Comparison of ENCODE assay signal across 14 cellular contexts in the genomic region with DNA sequence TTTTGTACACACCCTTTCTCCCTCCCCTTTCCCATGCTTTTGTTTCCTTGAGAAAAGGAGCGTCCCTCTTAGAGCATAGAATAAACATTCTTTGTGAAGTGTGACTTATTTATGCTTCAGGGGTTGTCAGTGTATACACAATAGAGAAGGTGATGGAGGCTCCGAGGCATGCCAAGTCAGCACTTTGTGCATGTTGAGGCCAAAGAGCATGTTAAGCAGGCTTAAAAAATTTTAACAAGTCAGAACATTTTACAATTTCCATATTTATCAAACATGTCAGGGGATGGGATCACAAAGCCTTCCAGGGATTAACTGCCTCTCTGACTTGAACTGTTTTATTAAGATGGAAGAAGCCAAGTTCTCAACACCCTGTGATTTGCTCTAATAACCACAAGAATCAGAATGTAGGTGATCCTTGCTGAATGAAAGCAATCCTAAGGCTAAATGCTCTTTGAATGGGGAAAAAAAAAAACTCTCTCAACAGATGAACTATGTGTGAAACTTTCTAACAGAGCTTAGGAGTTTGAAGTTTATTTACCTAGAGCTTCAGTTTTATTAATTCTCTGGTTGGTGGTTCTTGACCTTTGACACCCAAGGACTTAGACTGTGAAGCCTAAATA.
DNase-seq lines count a peak whose midpoint lies in the region; ATAC-seq and TF ChIP-seq lines count a peak whose summit lies in the region.
"Had no signal": no experiment of that assay in that cellular context is flagged by ENCODE, and none has a peak within 500 bp of the region (broad histone marks: within the 10 kb centered on the region; RNA-seq: fewer than 3 reads in every experiment).

No MANE protein-coding gene starts in this region.

- H3K9me3 ChIP-seq in SJSA1 (replicated peaks) (no peaks in the 10 kb centered on the region), heart left ventricle (no peaks in the 10 kb centered on the region)

- H3K4me1 ChIP-seq in SJSA1 (replicated peaks) (peaks cover 34% of the 10 kb centered on the region), foreskin keratinocyte (peaks cover 28% of the 10 kb centered on the region), heart left ventricle (peaks cover 0 to 29% (median 5%) of the 10 kb centered on the region in 12 donors)

- 76 to 84% (median 84%) methylated on average over 2 of the region's 2 CpGs for WGBS in heart left ventricle, 4 donors

- TF ChIP-seq POLR2A in heart left ventricle (IDR thresholded peaks at IDR 0.05) = no peak

- H3K27me3 ChIP-seq in SJSA1 (replicated peaks) (no peaks in the 10 kb centered on the region), foreskin keratinocyte (no peaks in the 10 kb centered on the region), heart left ventricle (no peaks in the 10 kb centered on the region)

- H3K27ac ChIP-seq in SJSA1 (peak overlapping the region; percentile 26), foreskin keratinocyte (peak overlapping the region; percentile 66), skin epidermis (peak overlapping the region in 16 of 21 experiments; percentile 15 to 77 (median 50)), heart left ventricle (peak overlapping the region in 1 of 12 donors; percentile 82)
- H3K27ac ChIP-seq: KMS-11 had no signal

- peak; percentile 65 for ATAC-seq in foreskin keratinocyte
- ATAC-seq in HG03196 (IDR thresholded peaks at IDR 0.05; ENCODE audit: unreplicated experiment) = no peak
- ATAC-seq in left cardiac atrium = no peak
- no peak for ATAC-seq in heart left ventricle
- ATAC-seq: activated CD8-positive, alpha-beta T cell treated with anti-CD3 and anti-CD28 coated beads for 36 hours; natural killer cell had no signal

- intact Hi-C loops in left cardiac atrium (cut with DNase I) (no loop called here), heart left ventricle (cut with DNase I) (no loop called here)

- H3K36me3 ChIP-seq in SJSA1 = no peaks in the 10 kb centered on the region; the same call in 1 of the 2 replicates
- H3K36me3 ChIP-seq in heart left ventricle = no peaks in the 10 kb centered on the region

- TF ChIP-seq CTCF in foreskin keratinocyte (conservative IDR thresholded peaks at IDR 0.05) = no peak
- TF ChIP-seq CTCF in heart left ventricle (IDR thresholded peaks at IDR 0.05) = no peak
- TF ChIP-seq CTCF in GM20000 (IDR thresholded peaks at IDR 0.05; ENCODE audit: extremely low read depth, missing control alignments) = no peak

- DNase-seq in HPDE6-E6E7 (ENCODE audit: extremely low spot score) (peak; percentile 54), SJSA1 (ENCODE audit: low read depth in 1 of 2, low spot score in 2 of 2) (peak; percentile 43 to 61), foreskin keratinocyte (peak; percentile 97), left cardiac atrium (no peak), heart left ventricle (no peak), GM20000 (ENCODE audit: low spot score) (no peak)
- DNase-seq: activated CD8-positive, alpha-beta T cell treated with anti-CD3 and anti-CD28 coated beads for 36 hours; effector memory CD4-positive, alpha-beta T cell; natural killer cell; stimulated activated CD4-positive, alpha-beta T cell treated with anti-CD3 and anti-CD28 coated beads, Interleukin-4, amount 100 ng/mL, for 1 hour; T-helper 1 cell had no signal

- H3K4me3 ChIP-seq in SJSA1 (no peak overlapping the region), skin epidermis (no peak overlapping the region), heart left ventricle (no peak overlapping the region)

Comparison
In these comparisons a context has a peak if more than half of its experiments do, and no peak if none do; other contexts are left out.
1. DNase-seq: peak in HPDE6-E6E7 (single experiment), SJSA1 (2 of 2) and foreskin keratinocyte (2 of 2); none in left cardiac atrium (single experiment), heart left ventricle (0 of 5) and GM20000 (single experiment).